8 cellular contexts compared by ENCODE assay signal in genomic region chr4:89056292-89056952, GRCh38. TPM values are rescaled to one million over a fixed set of nuclear protein-coding genes. Genes with fewer than 3 reads are reported as not detected.
A peak's percentile ranks its signal among the peaks of the same experiment; 100 is the strongest.
DNase-seq lines count a peak whose midpoint lies in the region; ATAC-seq and TF ChIP-seq lines count a peak whose summit lies in the region.

No MANE protein-coding gene starts in this region.

- H3K9ac ChIP-seq in DND-41 (ENCODE audit: low read depth, low read length) (no peak overlapping the region), endodermal cell (ENCODE audit: extremely low read depth, low read length, poor library complexity, severe bottlenecking) (peak overlapping the region; percentile 27)

- H3K27ac Mint-ChIP-seq in endodermal cell (peak overlapping the region; percentile 92), neural crest cell (ENCODE audit: unreplicated experiment) (peak overlapping the region; percentile 90)
- no peak overlapping the region for H3K27ac Mint-ChIP-seq in activated CD4-positive, alpha-beta T cell treated with anti-CD3 and anti-CD28 coated beads, Interleukin-2, amount 10 ng/mL, durations not matched to agents 24 days and 14 days

- H3K4me3 Mint-ChIP-seq in endodermal cell (peak overlapping the region; percentile 67), neural crest cell (peak overlapping the region; percentile 93)
- H3K4me3 Mint-ChIP-seq in activated CD4-positive, alpha-beta T cell treated with anti-CD3 and anti-CD28 coated beads, Interleukin-2, amount 10 ng/mL, durations not matched to agents 24 days and 14 days: no peak overlapping the region

- WGBS in endodermal cell (ENCODE audit: insufficient coverage in 1 of 2, insufficient read length in 1 of 2), 2 experiments: 14 to 17% methylated on average over 1 to 2 of the region's 2 CpGs

- H3K4me1 ChIP-seq in DND-41 (ENCODE audit: insufficient read depth, low read length) (no peaks in the 10 kb centered on the region), endodermal cell (ENCODE audit: control insufficient read depth, insufficient read depth, low read length) (peaks cover 3% of the 10 kb centered on the region)

- H4K20me1 ChIP-seq in DND-41 (ENCODE audit: insufficient read depth, low read length): no peaks in the 10 kb centered on the region

- H3K9me3 Mint-ChIP-seq in endodermal cell (peaks cover 20% of the 10 kb centered on the region), neural crest cell (peaks cover 6% of the 10 kb centered on the region)
- peaks cover 30% of the 10 kb centered on the region for H3K9me3 Mint-ChIP-seq in activated CD4-positive, alpha-beta T cell treated with anti-CD3 and anti-CD28 coated beads, Interleukin-2, amount 10 ng/mL, durations not matched to agents 24 days and 14 days

- H3K4me3 ChIP-seq in DND-41 (ENCODE audit: low read depth in 1 of 2, low read length in 2 of 2) (no peak overlapping the region), endodermal cell (ENCODE audit: low read length) (peak overlapping the region; percentile 79)

- H3K27me3 Mint-ChIP-seq in endodermal cell (ENCODE audit: insufficient read depth) (peaks cover 5% of the 10 kb centered on the region), neural crest cell (ENCODE audit: low read depth) (no peaks in the 10 kb centered on the region)
- H3K27me3 Mint-ChIP-seq in activated CD4-positive, alpha-beta T cell treated with anti-CD3 and anti-CD28 coated beads, Interleukin-2, amount 10 ng/mL, durations not matched to agents 24 days and 14 days: peaks cover 8% of the 10 kb centered on the region

- H2AFZ ChIP-seq in DND-41 (ENCODE audit: low read depth, low read length): no peak overlapping the region

- intact Hi-C loops in activated CD4-positive, alpha-beta T cell treated with anti-CD3 and anti-CD28 coated beads, Interleukin-2, amount 10 ng/mL, durations not matched to agents 24 days and 14 days (cut with micrococcal nuclease): no loop called here

- no peaks in the 10 kb centered on the region for H3K9me3 ChIP-seq in DND-41 (ENCODE audit: insufficient read depth, low read length, severe bottlenecking)
- H3K9me3 ChIP-seq in endodermal cell (ENCODE audit: control insufficient read depth, low read length): no peaks in the 10 kb centered on the region

- DNase-seq in DND-41 (no peak), endodermal cell (no peak), neural crest cell (ENCODE audit: low read depth, low spot score) (no peak)
- DNase-seq in activated CD4-positive, alpha-beta T cell treated with anti-CD3 and anti-CD28 coated beads for 48 hours: no peak
- DNase-seq in activated CD4-positive, alpha-beta T cell treated with anti-CD3 and anti-CD28 coated beads for 4 hours: no peak
- no peak for DNase-seq in activated CD4-positive, alpha-beta T cell treated with anti-CD3 and anti-CD28 coated beads, Interleukin-2, amount 10 ng/mL, durations not matched to agents 24 days and 14 days

- TF ChIP-seq CTCF in DND-41 (IDR thresholded peaks at IDR 0.05; ENCODE audit: borderline replicate concordance, extremely low read depth, low read length, poor library complexity, severe bottlenecking) (no peak), endodermal cell (conservative IDR thresholded peaks at IDR 0.05) (no peak), neural crest cell (conservative IDR thresholded peaks at IDR 0.05) (no peak)

- H3K4me2 ChIP-seq in DND-41 (ENCODE audit: insufficient read depth, low read length): no peak overlapping the region

- H3K36me3 Mint-ChIP-seq in endodermal cell (ENCODE audit: low read depth): peaks cover 2% of the 10 kb centered on the region
- peaks cover 9% of the 10 kb centered on the region for H3K36me3 Mint-ChIP-seq in neural crest cell (ENCODE audit: low read depth)
- no peaks in the 10 kb centered on the region for H3K36me3 Mint-ChIP-seq in activated CD4-positive, alpha-beta T cell treated with anti-CD3 and anti-CD28 coated beads, Interleukin-2, amount 10 ng/mL, durations not matched to agents 24 days and 14 days (ENCODE audit: low read depth)

- no peaks in the 10 kb centered on the region for H3K79me2 ChIP-seq in DND-41 (ENCODE audit: insufficient read depth, low read length)

- H3K4me1 Mint-ChIP-seq in endodermal cell (peaks cover 25% of the 10 kb centered on the region), neural crest cell (peaks cover 53% of the 10 kb centered on the region)
- H3K4me1 Mint-ChIP-seq in activated CD4-positive, alpha-beta T cell treated with anti-CD3 and anti-CD28 coated beads, Interleukin-2, amount 10 ng/mL, durations not matched to agents 24 days and 14 days: peaks cover 5% of the 10 kb centered on the region

- H3K36me3 ChIP-seq in DND-41 (ENCODE audit: insufficient read depth, low read length): no peaks in the 10 kb centered on the region
- H3K36me3 ChIP-seq in endodermal cell (ENCODE audit: control insufficient read depth, insufficient read depth, low read length): no peaks in the 10 kb centered on the region

- H3K27ac ChIP-seq in DND-41 (ENCODE audit: low read length) (no peak overlapping the region), endodermal cell (ENCODE audit: low read depth, low read length) (peak overlapping the region; percentile 9)

- H3K27me3 ChIP-seq in DND-41 (ENCODE audit: insufficient read depth, low read length, poor library complexity) (peaks cover 3% of the 10 kb centered on the region), endodermal cell (ENCODE audit: control insufficient read depth, insufficient read depth, low read length, poor library complexity, severe bottlenecking) (no peaks in the 10 kb centered on the region)

- ATAC-seq in DND-41 (ENCODE audit: insufficient read depth, low read depth) (peak; percentile 58; the same call in 2 of the 3 replicates), HG03196 (IDR thresholded peaks at IDR 0.05; ENCODE audit: unreplicated experiment) (peak; percentile 24), HG03095 (IDR thresholded peaks at IDR 0.05; ENCODE audit: unreplicated experiment) (no peak)

RNA-seq across cellular contexts. Expression of gene FAM13A, which starts 0.6 kb away (rescaled TPM):
- 10 to 100 TPM; 13.6 to 17.0 TPM for total RNA-seq in endodermal cell
- 16.0 TPM for polyA plus RNA-seq in endodermal cell (2013, experiment 1 of 2)
- 16.6 TPM for polyA plus RNA-seq in endodermal cell (2013, experiment 2 of 2)
- total RNA-seq in neural crest cell: 18.1 and 22.8 TPM in 2 replicates
- total RNA-seq in activated CD4-positive, alpha-beta T cell treated with anti-CD3 and anti-CD28 coated beads, Interleukin-2, amount 10 ng/mL, durations not matched to agents 24 days and 14 days: 3.0 and 5.3 TPM in 2 replicates

RNA-seq across cellular contexts. Expression of gene TIGD2, which starts 54.9 kb away (rescaled TPM):
- 10 to 100 TPM; 11.7 to 15.1 TPM for total RNA-seq in endodermal cell
- 6.1 TPM for polyA plus RNA-seq in endodermal cell (2013, experiment 1 of 2)
- polyA plus RNA-seq in endodermal cell (2013, experiment 2 of 2): 7.1 TPM
- 9.4 and 10.3 TPM in 2 replicates for total RNA-seq in neural crest cell
- 2.6 and 3.5 TPM in 2 replicates for total RNA-seq in activated CD4-positive, alpha-beta T cell treated with anti-CD3 and anti-CD28 coated beads, Interleukin-2, amount 10 ng/mL, durations not matched to agents 24 days and 14 days
